26 cellular contexts compared by ENCODE assay signal in genomic region chr5:118440496-118440895, GRCh38.
"Had no signal": no experiment of that assay in that cellular context is flagged by ENCODE, and none has a peak within 500 bp of the region (broad histone marks: within the 10 kb centered on the region; RNA-seq: fewer than 3 reads in every experiment).

No MANE protein-coding gene starts in this region.

- H3K4me3 Mint-ChIP-seq: activated CD4-positive, alpha-beta memory T cell treated with anti-CD3 and anti-CD28 coated beads for 36 hours; activated CD4-positive, alpha-beta T cell treated with anti-CD3 and anti-CD28 coated beads, Interleukin-2, amount 10 ng/mL, durations not matched to agents 24 days and 14 days; activated naive CD4-positive, alpha-beta T cell treated with anti-CD3 and anti-CD28 coated beads, Interleukin-2, amount 50 U/mL, for 24 hours; activated naive CD8-positive, alpha-beta T cell treated with anti-CD3 and anti-CD28 coated beads, Interleukin-2, amount 50 U/mL, for 24 hours; activated T-cell treated with anti-CD3 and anti-CD28 coated beads, Interleukin-2, amount 50 U/mL, for 4 hours; activated T-helper 17 cell treated with anti-CD3 and anti-CD28 coated beads, Interleukin-2, amount 50 U/mL, for 72 hours; central memory CD8-positive, alpha-beta T cell; dendritic cell treated with granulocyte-macrophage colony-stimulating factor and Interleukin-4, amounts not matched to agents 40 ng/mL and 50 ng/mL, for 4 days; stimulated activated effector memory CD8-positive, alpha-beta T cell treated with anti-CD3 and anti-CD28 coated beads, Interleukin-12 subunit alpha, Interleukin-12 subunit beta, amount 100 ng/mL, for 72 hours; stimulated activated naive CD8-positive, alpha-beta T cell treated with anti-CD3 and anti-CD28 coated beads, Interleukin-15, Interleukin-2, amounts not matched to agents 100 ng/mL and 50 ng/mL, for 24 hours; T-helper 17 cell had no signal

- H3K4me3 ChIP-seq: breast epithelium, gastrocnemius medialis, sigmoid colon, thoracic aorta had no signal

- H3K4me1 Mint-ChIP-seq: activated CD4-positive, alpha-beta T cell treated with anti-CD3 and anti-CD28 coated beads, Interleukin-2, amount 10 ng/mL, durations not matched to agents 24 days and 14 days; activated naive CD4-positive, alpha-beta T cell treated with anti-CD3 and anti-CD28 coated beads, Interleukin-2, amount 50 U/mL, for 24 hours; activated naive CD8-positive, alpha-beta T cell treated with anti-CD3 and anti-CD28 coated beads, Interleukin-2, amount 50 U/mL, for 24 hours; activated T-helper 17 cell treated with anti-CD3 and anti-CD28 coated beads, Interleukin-2, amount 50 U/mL, for 72 hours; central memory CD8-positive, alpha-beta T cell; stimulated activated effector memory CD8-positive, alpha-beta T cell treated with anti-CD3 and anti-CD28 coated beads, Interleukin-12 subunit alpha, Interleukin-12 subunit beta, amount 100 ng/mL, for 72 hours; T-helper 17 cell had no signal

- H3K27ac ChIP-seq: breast epithelium, gastrocnemius medialis, sigmoid colon, thoracic aorta had no signal

- H3K9me3 ChIP-seq: breast epithelium, gastrocnemius medialis, sigmoid colon, thoracic aorta had no signal

- H3K4me1 ChIP-seq: breast epithelium, gastrocnemius medialis, sigmoid colon had no signal

- H3K27ac Mint-ChIP-seq: activated CD4-positive, alpha-beta memory T cell treated with anti-CD3 and anti-CD28 coated beads for 36 hours; activated CD4-positive, alpha-beta T cell treated with anti-CD3 and anti-CD28 coated beads, Interleukin-2, amount 10 ng/mL, durations not matched to agents 24 days and 14 days; activated naive CD4-positive, alpha-beta T cell treated with anti-CD3 and anti-CD28 coated beads, Interleukin-2, amount 50 U/mL, for 24 hours; activated naive CD8-positive, alpha-beta T cell treated with anti-CD3 and anti-CD28 coated beads, Interleukin-2, amount 50 U/mL, for 24 hours; activated T-helper 17 cell treated with anti-CD3 and anti-CD28 coated beads, Interleukin-2, amount 50 U/mL, for 72 hours; dendritic cell treated with granulocyte-macrophage colony-stimulating factor and Interleukin-4, amounts not matched to agents 40 ng/mL and 50 ng/mL, for 4 days; stimulated activated effector memory CD8-positive, alpha-beta T cell treated with anti-CD3 and anti-CD28 coated beads, Interleukin-12 subunit alpha, Interleukin-12 subunit beta, amount 100 ng/mL, for 72 hours; stimulated activated naive CD8-positive, alpha-beta T cell treated with anti-CD3 and anti-CD28 coated beads, Interleukin-15, Interleukin-2, amounts not matched to agents 100 ng/mL and 50 ng/mL, for 24 hours; T-helper 17 cell had no signal

- H3K36me3 ChIP-seq: breast epithelium, gastrocnemius medialis, sigmoid colon, thoracic aorta had no signal

- ATAC-seq: activated naive CD8-positive, alpha-beta T cell treated with anti-CD3 and anti-CD28 coated beads, Interleukin-2, amount 50 U/mL, for 24 hours; activated T-cell treated with anti-CD3 and anti-CD28 coated beads, Interleukin-2, amount 50 U/mL, for 4 hours; activated T-helper 17 cell treated with anti-CD3 and anti-CD28 coated beads, Interleukin-2, amount 50 U/mL, for 72 hours; gastrocnemius medialis; stimulated activated effector memory CD8-positive, alpha-beta T cell treated with anti-CD3 and anti-CD28 coated beads, Interleukin-12 subunit alpha, Interleukin-12 subunit beta, amount 100 ng/mL, for 72 hours; T-helper 17 cell had no signal

- DNase-seq: activated CD4-positive, alpha-beta memory T cell treated with anti-CD3 and anti-CD28 coated beads for 36 hours; activated CD4-positive, alpha-beta T cell treated with anti-CD3 and anti-CD28 coated beads, Interleukin-2, amount 10 ng/mL, durations not matched to agents 24 days and 14 days; activated CD4-positive, CD25-positive, alpha-beta regulatory T cell treated with anti-CD3 and anti-CD28 coated beads, Interleukin-2, amount 50 U/mL, for 72 hours; activated CD8-positive, alpha-beta memory T cell treated with anti-CD3 and anti-CD28 coated beads, Interleukin-2, amount 50 U/mL, for 48 hours; activated naive CD8-positive, alpha-beta T cell treated with anti-CD3 and anti-CD28 coated beads, Interleukin-2, amount 50 U/mL, for 24 hours; activated T-cell treated with anti-CD3 and anti-CD28 coated beads, Interleukin-2, amount 50 U/mL, for 4 hours; effector CD4-positive, alpha-beta T cell; erythroblast; gastrocnemius medialis; glutamatergic neuron; islet precursor cell; mammary epithelial cell; posterior cingulate gyrus; sigmoid colon; small intestine; stimulated activated CD4-positive, alpha-beta T cell treated with anti-CD3 and anti-CD28 coated beads, Interleukin-4, amount 100 ng/mL, for 24 hours; T-helper 17 cell; T1000 had no signal

- H3K36me3 Mint-ChIP-seq: activated CD4-positive, alpha-beta memory T cell treated with anti-CD3 and anti-CD28 coated beads for 36 hours; activated naive CD4-positive, alpha-beta T cell treated with anti-CD3 and anti-CD28 coated beads, Interleukin-2, amount 50 U/mL, for 24 hours; stimulated activated effector memory CD8-positive, alpha-beta T cell treated with anti-CD3 and anti-CD28 coated beads, Interleukin-12 subunit alpha, Interleukin-12 subunit beta, amount 100 ng/mL, for 72 hours had no signal

- H3K9me3 Mint-ChIP-seq: activated CD4-positive, alpha-beta memory T cell treated with anti-CD3 and anti-CD28 coated beads for 36 hours; activated CD4-positive, alpha-beta T cell treated with anti-CD3 and anti-CD28 coated beads, Interleukin-2, amount 10 ng/mL, durations not matched to agents 24 days and 14 days; activated naive CD4-positive, alpha-beta T cell treated with anti-CD3 and anti-CD28 coated beads, Interleukin-2, amount 50 U/mL, for 24 hours; activated naive CD8-positive, alpha-beta T cell treated with anti-CD3 and anti-CD28 coated beads, Interleukin-2, amount 50 U/mL, for 24 hours; activated T-cell treated with anti-CD3 and anti-CD28 coated beads, Interleukin-2, amount 50 U/mL, for 4 hours; activated T-helper 17 cell treated with anti-CD3 and anti-CD28 coated beads, Interleukin-2, amount 50 U/mL, for 72 hours; central memory CD8-positive, alpha-beta T cell; dendritic cell treated with granulocyte-macrophage colony-stimulating factor and Interleukin-4, amounts not matched to agents 40 ng/mL and 50 ng/mL, for 4 days; stimulated activated naive CD8-positive, alpha-beta T cell treated with anti-CD3 and anti-CD28 coated beads, Interleukin-15, Interleukin-2, amounts not matched to agents 100 ng/mL and 50 ng/mL, for 24 hours had no signal

- H3K27me3 ChIP-seq: breast epithelium, gastrocnemius medialis, sigmoid colon had no signal

- H3K27me3 Mint-ChIP-seq: activated CD4-positive, alpha-beta memory T cell treated with anti-CD3 and anti-CD28 coated beads for 36 hours; activated CD4-positive, alpha-beta T cell treated with anti-CD3 and anti-CD28 coated beads, Interleukin-2, amount 10 ng/mL, durations not matched to agents 24 days and 14 days; activated naive CD4-positive, alpha-beta T cell treated with anti-CD3 and anti-CD28 coated beads, Interleukin-2, amount 50 U/mL, for 24 hours; activated naive CD8-positive, alpha-beta T cell treated with anti-CD3 and anti-CD28 coated beads, Interleukin-2, amount 50 U/mL, for 24 hours; activated T-helper 17 cell treated with anti-CD3 and anti-CD28 coated beads, Interleukin-2, amount 50 U/mL, for 72 hours; central memory CD8-positive, alpha-beta T cell; dendritic cell treated with granulocyte-macrophage colony-stimulating factor and Interleukin-4, amounts not matched to agents 40 ng/mL and 50 ng/mL, for 4 days; stimulated activated naive CD8-positive, alpha-beta T cell treated with anti-CD3 and anti-CD28 coated beads, Interleukin-15, Interleukin-2, amounts not matched to agents 100 ng/mL and 50 ng/mL, for 24 hours; T-helper 17 cell had no signal
